ENCODE assay signal across 10 cellular contexts in the genomic region with DNA sequence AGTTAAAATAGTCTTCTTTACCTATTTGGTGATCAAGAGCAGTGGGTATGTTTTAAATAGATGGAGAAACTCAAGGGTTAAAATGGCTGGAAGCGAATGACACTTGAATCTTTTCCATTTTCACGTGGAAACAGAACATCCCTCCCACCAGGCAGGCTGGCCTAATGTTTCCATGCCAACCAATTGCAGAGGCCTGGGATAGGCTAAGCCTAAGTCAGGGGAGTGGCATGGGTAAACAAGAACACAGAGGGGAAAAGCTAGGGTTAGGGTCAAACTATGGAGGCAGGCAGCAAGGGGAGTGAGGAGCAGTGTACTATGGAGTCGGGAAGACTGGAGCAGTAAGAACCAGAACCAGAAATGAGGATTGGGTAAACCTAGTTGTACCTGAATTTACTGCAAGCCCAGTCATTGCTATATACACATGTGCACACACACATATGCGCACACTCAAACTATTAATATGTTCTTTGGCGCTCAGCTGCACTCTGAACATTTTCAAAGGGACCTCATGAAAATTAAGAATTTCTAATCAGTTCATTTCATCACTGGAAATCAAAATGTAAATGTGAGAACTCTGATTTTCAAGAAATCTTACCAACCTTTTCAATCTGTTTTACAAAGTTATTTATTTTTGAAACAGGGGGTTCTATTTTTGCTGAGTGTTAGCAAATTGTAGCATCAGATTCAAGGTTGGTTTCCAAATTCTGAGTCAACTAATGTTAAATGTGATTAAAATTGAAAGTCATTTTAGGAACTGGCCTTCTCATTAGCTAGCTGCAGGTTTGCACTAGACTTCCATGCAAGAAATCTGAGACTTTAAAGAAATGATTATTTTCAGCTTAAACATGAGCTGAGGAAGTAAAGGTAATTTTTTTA.
DNase-seq lines count a peak whose midpoint lies in the region; ATAC-seq and TF ChIP-seq lines count a peak whose summit lies in the region.
"Had no signal": no experiment of that assay in that cellular context is flagged by ENCODE, and none has a peak within 500 bp of the region (broad histone marks: within the 10 kb centered on the region; RNA-seq: fewer than 3 reads in every experiment).

No MANE protein-coding gene starts in this region.

- H3K27ac Mint-ChIP-seq in activated naive CD8-positive, alpha-beta T cell treated with anti-CD3 and anti-CD28 coated beads, Interleukin-2, amount 50 U/mL, for 24 hours: no peak overlapping the region

- no peaks in the 10 kb centered on the region for H3K4me1 Mint-ChIP-seq in activated naive CD8-positive, alpha-beta T cell treated with anti-CD3 and anti-CD28 coated beads, Interleukin-2, amount 50 U/mL, for 24 hours

- H3K4me3 Mint-ChIP-seq in activated naive CD8-positive, alpha-beta T cell treated with anti-CD3 and anti-CD28 coated beads, Interleukin-2, amount 50 U/mL, for 24 hours: no peak overlapping the region

- TF ChIP-seq EP300 in esophagus muscularis mucosa (IDR thresholded peaks at IDR 0.05): no peak

- H3K36me3 ChIP-seq in psoas muscle (ENCODE audit: insufficient read depth in 1 of 2, low read depth in 1 of 2) (no peaks in the 10 kb centered on the region), esophagus muscularis mucosa (no peaks in the 10 kb centered on the region)
- H3K36me3 ChIP-seq: Peyer's patch, upper lobe of right lung had no signal

- DNase-seq in GM12865 (ENCODE audit: low read depth) (peak; percentile 69), NCI-H526 treated with DMSO at 0.1 percent for 48 hours (lab: John Stamatoyannopoulos, UW) (peak; percentile 31), psoas muscle (no peak), esophagus muscularis mucosa (ENCODE audit: extremely low spot score) (no peak), inferior parietal cortex (ENCODE audit: extremely low spot score) (no peak)
- no peak for DNase-seq in activated naive CD8-positive, alpha-beta T cell treated with anti-CD3 and anti-CD28 coated beads, Interleukin-2, amount 50 U/mL, for 24 hours
- DNase-seq: Peyer's patch, upper lobe of right lung had no signal

- peak; percentile 91 for ATAC-seq in GM19463 (IDR thresholded peaks at IDR 0.05; ENCODE audit: unreplicated experiment)
- ATAC-seq in HG03064 (IDR thresholded peaks at IDR 0.05; ENCODE audit: low read depth, unreplicated experiment): peak; percentile 89
- ATAC-seq in psoas muscle: no peak
- no peak for ATAC-seq in activated naive CD8-positive, alpha-beta T cell treated with anti-CD3 and anti-CD28 coated beads, Interleukin-2, amount 50 U/mL, for 24 hours
- ATAC-seq: upper lobe of right lung had no signal

- TF ChIP-seq POLR2A in esophagus muscularis mucosa (IDR thresholded peaks at IDR 0.05; ENCODE audit: low read depth): no peak

- intact Hi-C loops in psoas muscle (cut with DNase I) (no loop called here), esophagus muscularis mucosa (cut with DNase I) (no loop called here)

- H3K27ac ChIP-seq in psoas muscle (no peak overlapping the region), esophagus muscularis mucosa (replicated peaks in 1 of 4) (no peak overlapping the region)
- H3K27ac ChIP-seq: Peyer's patch, upper lobe of right lung had no signal

- H3K27me3 ChIP-seq in psoas muscle (ENCODE audit: insufficient read depth in 3 of 3, low read length in 2 of 3) (no peaks in the 10 kb centered on the region), esophagus muscularis mucosa (no peaks in the 10 kb centered on the region)
- H3K27me3 ChIP-seq: Peyer's patch, upper lobe of right lung had no signal

- H3K36me3 Mint-ChIP-seq in activated naive CD8-positive, alpha-beta T cell treated with anti-CD3 and anti-CD28 coated beads, Interleukin-2, amount 50 U/mL, for 24 hours (ENCODE audit: low read depth): no peaks in the 10 kb centered on the region

- H3K27me3 Mint-ChIP-seq in activated naive CD8-positive, alpha-beta T cell treated with anti-CD3 and anti-CD28 coated beads, Interleukin-2, amount 50 U/mL, for 24 hours: peaks cover 5% of the 10 kb centered on the region

- peaks cover 4% of the 10 kb centered on the region for H3K9me3 Mint-ChIP-seq in activated naive CD8-positive, alpha-beta T cell treated with anti-CD3 and anti-CD28 coated beads, Interleukin-2, amount 50 U/mL, for 24 hours

- 54 to 60% (median 57%) methylated on average over 5 of the region's 5 CpGs for WGBS in psoas muscle, 3 donors
- WGBS in esophagus muscularis mucosa: 51% methylated on average over 5 of the region's 5 CpGs

- TF ChIP-seq CTCF in GM12865 (IDR thresholded peaks at IDR 0.05; ENCODE audit: insufficient read depth, low read depth, low read length, missing control alignments): no peak
- no peak for TF ChIP-seq CTCF in psoas muscle (IDR thresholded peaks at IDR 0.05)
- TF ChIP-seq CTCF in esophagus muscularis mucosa (IDR thresholded peaks at IDR 0.05): no peak

- H3K4me3 ChIP-seq in GM12865 (ENCODE audit: low read depth, low read length): no peak overlapping the region
- H3K4me3 ChIP-seq in psoas muscle: no peak overlapping the region
- no peak overlapping the region for H3K4me3 ChIP-seq in esophagus muscularis mucosa
- H3K4me3 ChIP-seq: Peyer's patch, upper lobe of right lung had no signal

- no peaks in the 10 kb centered on the region for H3K4me1 ChIP-seq in psoas muscle
- no peaks in the 10 kb centered on the region for H3K4me1 ChIP-seq in esophagus muscularis mucosa
- H3K4me1 ChIP-seq: Peyer's patch, upper lobe of right lung had no signal

- H3K9me3 ChIP-seq in psoas muscle (no peaks in the 10 kb centered on the region), esophagus muscularis mucosa (no peaks in the 10 kb centered on the region)
- H3K9me3 ChIP-seq: Peyer's patch, upper lobe of right lung had no signal

Comparison
In these comparisons a context has a peak if more than half of its experiments do, and no peak if none do; other contexts are left out.
1. DNase-seq: peak in GM12865 (single experiment) and NCI-H526 treated with DMSO at 0.1 percent for 48 hours (single experiment); none in psoas muscle (0 of 2), activated naive CD8-positive, alpha-beta T cell treated with anti-CD3 and anti-CD28 coated beads, Interleukin-2, amount 50 U/mL, for 24 hours (single experiment), esophagus muscularis mucosa (single experiment) and inferior parietal cortex (single experiment).
2. ATAC-seq: peak in GM19463 (single experiment) and HG03064 (single experiment); none in psoas muscle (0 of 4) and activated naive CD8-positive, alpha-beta T cell treated with anti-CD3 and anti-CD28 coated beads, Interleukin-2, amount 50 U/mL, for 24 hours (single experiment).